Comparison of ENCODE assay signal across 8 cellular contexts in the genomic region with DNA sequence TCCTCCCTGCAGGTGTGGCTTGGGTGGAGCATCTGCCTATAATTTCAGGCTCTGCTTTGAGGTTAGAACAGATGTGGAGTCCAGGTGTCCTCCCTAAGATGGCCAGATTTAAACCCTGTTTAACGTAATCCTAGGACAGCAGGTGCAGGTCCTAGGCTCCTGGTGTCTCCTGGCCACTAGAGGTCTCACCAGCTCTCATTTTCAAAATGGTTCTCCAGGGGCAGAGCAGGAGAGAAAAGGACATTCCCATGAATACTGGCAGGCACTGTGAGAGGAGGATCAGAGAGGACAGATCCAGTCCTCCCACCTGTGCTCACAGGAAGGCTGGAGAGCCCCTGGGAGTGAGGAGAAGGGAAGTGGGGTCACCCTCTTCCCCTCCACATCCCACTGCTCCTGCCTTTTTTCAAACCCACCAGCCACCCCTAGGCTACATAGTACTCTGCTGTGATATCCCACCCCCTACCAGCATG.
DNase-seq lines count a peak whose midpoint lies in the region; ATAC-seq and TF ChIP-seq lines count a peak whose summit lies in the region.

No MANE protein-coding gene starts in this region.

- H3K27me3 ChIP-seq in PC-9 (ENCODE audit: insufficient read depth, low read depth) (no peaks in the 10 kb centered on the region), dorsolateral prefrontal cortex (no peaks in the 10 kb centered on the region), mesendoderm (ENCODE audit: insufficient read depth, low read length, poor library complexity) (no peaks in the 10 kb centered on the region)

- no peak overlapping the region for H3K56ac ChIP-seq in mesendoderm (ENCODE audit: low read length)

- H3K4me1 ChIP-seq in PC-9 (replicated peaks; ENCODE audit: insufficient read depth), result peaks cover 33% of the 10 kb centered on the region
- H3K4me1 ChIP-seq in mesendoderm (ENCODE audit: control insufficient read depth, low read depth, low read length), result no peaks in the 10 kb centered on the region

- H3K27ac ChIP-seq in PC-9, result no peak overlapping the region
- peak overlapping the region in 1 of 59 donors; percentile 38 for H3K27ac ChIP-seq in dorsolateral prefrontal cortex
- H3K27ac ChIP-seq in mesendoderm (ENCODE audit: low read depth, low read length), result no peak overlapping the region

- no peak overlapping the region for H2BK15ac ChIP-seq in mesendoderm (replicated peaks; ENCODE audit: low read depth)

- ATAC-seq in GM21576 (IDR thresholded peaks at IDR 0.05; ENCODE audit: unreplicated experiment), result no peak

- no peak overlapping the region for H2AK5ac ChIP-seq in mesendoderm (ENCODE audit: low read length)

- TF ChIP-seq CTCF in LNCAP (IDR thresholded peaks at IDR 0.05) (peak; percentile 90), PC-9 (conservative IDR thresholded peaks at IDR 0.05) (peak; percentile 83), dorsolateral prefrontal cortex (IDR thresholded peaks at IDR 0.05 in 54 of 56, conservative IDR thresholded peaks at IDR 0.05 in 2 of 56; ENCODE audit: low read depth in 1 of 56, partially characterized antibody in 56 of 56) (peak; percentile 40 to 82 (median 68))

- intact Hi-C loops in PC-9 (cut with micrococcal nuclease; ENCODE audit: unreplicated experiment) (loop anchor here (2.0 to 10.0 kb wide), 4 partner anchors 196 to 1414 kb away; no protein-coding TSS in a partner anchor), dorsolateral prefrontal cortex (cut with DNase I) (loop anchor here (2.0 to 10.0 kb wide), 4 partner anchors 314 to 634 kb away; no protein-coding TSS in a partner anchor)
- intact Hi-C loops in activated T-helper 1 cell treated with anti-CD3 and anti-CD28 coated beads, Interleukin-12 subunit alpha, Interleukin-12 subunit beta, Interleukin-2, Interleukin-4 antibody, amounts not matched to agents 30 ng/mL and 10 ng/mL and 1 ng/mL, durations not matched to agents 14 hours and 24 hours and 36 hours (cut with micrococcal nuclease), result loop anchor here (1.0 to 10.0 kb wide), 2 partner anchors 294 to 415 kb away; no protein-coding TSS in a partner anchor

- no peak overlapping the region for H3K23ac ChIP-seq in mesendoderm (ENCODE audit: low read length)

- CTCF ChIA-PET in PC-9 (lab: Charles Lee), result interaction anchor here (0.8 kb wide), 1 partner anchor 434 kb away, joined by 5 read pairs; no protein-coding TSS in a partner anchor

- peak; percentile 54 for DNase-seq in EL
- peak; percentile 38 to 61 for DNase-seq in PC-9
- peak in 3 of 10 donors; percentile 27 to 59 (median 44) for DNase-seq in dorsolateral prefrontal cortex
- peak; percentile 79 for DNase-seq in mesendoderm
- DNase-seq in activated T-helper 1 cell treated with anti-CD3 and anti-CD28 coated beads, Interleukin-12 subunit alpha, Interleukin-12 subunit beta, Interleukin-2, Interleukin-4 antibody, amounts not matched to agents 30 ng/mL and 10 ng/mL and 1 ng/mL, durations not matched to agents 14 hours and 24 hours and 36 hours (ENCODE audit: low spot score), result no peak
- no peak for DNase-seq in activated CD4-positive, CD25-positive, alpha-beta regulatory T cell treated with anti-CD3 and anti-CD28 coated beads, Interleukin-2, amount 50 U/mL, for 72 hours

- H4K20me1 ChIP-seq in PC-9 (ENCODE audit: insufficient read depth), result no peaks in the 10 kb centered on the region

- H3K36me3 ChIP-seq in PC-9 (ENCODE audit: low read depth) (no peaks in the 10 kb centered on the region), mesendoderm (ENCODE audit: control insufficient read depth, insufficient read depth, low read length) (no peaks in the 10 kb centered on the region)

- H3K79me2 ChIP-seq in PC-9 (ENCODE audit: low read depth), result no peaks in the 10 kb centered on the region
- no peaks in the 10 kb centered on the region for H3K79me2 ChIP-seq in mesendoderm (ENCODE audit: control insufficient read depth, insufficient read depth, low read length)

- no peaks in the 10 kb centered on the region for H3K27me3 Mint-ChIP-seq in activated T-helper 1 cell treated with anti-CD3 and anti-CD28 coated beads, Interleukin-12 subunit alpha, Interleukin-12 subunit beta, Interleukin-2, Interleukin-4 antibody, amounts not matched to agents 30 ng/mL and 10 ng/mL and 1 ng/mL, durations not matched to agents 14 hours and 24 hours and 36 hours (ENCODE audit: insufficient read depth)

- H3F3A ChIP-seq in PC-9 (ENCODE audit: insufficient read depth, low read depth), result peaks cover 9% of the 10 kb centered on the region

- no peaks in the 10 kb centered on the region for H3K9me3 ChIP-seq in PC-9 (ENCODE audit: insufficient read depth, low read depth)

- POLR2A ChIA-PET in PC-9 (lab: Charles Lee; ENCODE audit: unreplicated experiment), result no interaction called here

- H3K36me3 Mint-ChIP-seq in activated T-helper 1 cell treated with anti-CD3 and anti-CD28 coated beads, Interleukin-12 subunit alpha, Interleukin-12 subunit beta, Interleukin-2, Interleukin-4 antibody, amounts not matched to agents 30 ng/mL and 10 ng/mL and 1 ng/mL, durations not matched to agents 14 hours and 24 hours and 36 hours (ENCODE audit: low read depth), result no peaks in the 10 kb centered on the region

- no peak overlapping the region for H3K4ac ChIP-seq in mesendoderm (ENCODE audit: low read depth, low read length)

- WGBS in mesendoderm (ENCODE audit: extremely low coverage, insufficient coverage, low lambda C conversion rate), result no CpG with 5 or more reads among the region's 1 CpG

- H2BK5ac ChIP-seq in mesendoderm (ENCODE audit: low read length), result no peak overlapping the region

- no peak overlapping the region for H3K18ac ChIP-seq in mesendoderm (ENCODE audit: low read length)

- H4K5ac ChIP-seq in mesendoderm (ENCODE audit: low read length), result no peak overlapping the region

- no peak overlapping the region for H2BK120ac ChIP-seq in mesendoderm (ENCODE audit: low read depth, low read length)

- H3K9me3 Mint-ChIP-seq in activated T-helper 1 cell treated with anti-CD3 and anti-CD28 coated beads, Interleukin-12 subunit alpha, Interleukin-12 subunit beta, Interleukin-2, Interleukin-4 antibody, amounts not matched to agents 30 ng/mL and 10 ng/mL and 1 ng/mL, durations not matched to agents 14 hours and 24 hours and 36 hours, result no peaks in the 10 kb centered on the region

- no peak overlapping the region for H3K9ac ChIP-seq in mesendoderm (ENCODE audit: low read length)

- H3K79me1 ChIP-seq in mesendoderm (ENCODE audit: low read length), result no peaks in the 10 kb centered on the region

- no peaks in the 10 kb centered on the region for H3K4me1 Mint-ChIP-seq in activated T-helper 1 cell treated with anti-CD3 and anti-CD28 coated beads, Interleukin-12 subunit alpha, Interleukin-12 subunit beta, Interleukin-2, Interleukin-4 antibody, amounts not matched to agents 30 ng/mL and 10 ng/mL and 1 ng/mL, durations not matched to agents 14 hours and 24 hours and 36 hours (ENCODE audit: low read depth)

- no peak overlapping the region for H4K8ac ChIP-seq in mesendoderm (ENCODE audit: low read depth, low read length)

- no peak overlapping the region for H2AFZ ChIP-seq in PC-9

- no peak overlapping the region for H3K27ac Mint-ChIP-seq in activated T-helper 1 cell treated with anti-CD3 and anti-CD28 coated beads, Interleukin-12 subunit alpha, Interleukin-12 subunit beta, Interleukin-2, Interleukin-4 antibody, amounts not matched to agents 30 ng/mL and 10 ng/mL and 1 ng/mL, durations not matched to agents 14 hours and 24 hours and 36 hours

- BruUV-seq in PC-9 (replicated peaks; lab: Mats Ljungman, UMichigan), result no TSS peak

- H3K4me3 Mint-ChIP-seq in activated T-helper 1 cell treated with anti-CD3 and anti-CD28 coated beads, Interleukin-12 subunit alpha, Interleukin-12 subunit beta, Interleukin-2, Interleukin-4 antibody, amounts not matched to agents 30 ng/mL and 10 ng/mL and 1 ng/mL, durations not matched to agents 14 hours and 24 hours and 36 hours, result no peak overlapping the region

- H3K4me2 ChIP-seq in PC-9, result no peak overlapping the region
- no peak overlapping the region for H3K4me2 ChIP-seq in mesendoderm (ENCODE audit: low read length)

- H3K9me2 ChIP-seq in PC-9 (ENCODE audit: insufficient read depth), result no peaks in the 10 kb centered on the region

- H3K4me3 ChIP-seq in PC-9 (no peak overlapping the region), dorsolateral prefrontal cortex (no peak overlapping the region), mesendoderm (ENCODE audit: low read length) (no peak overlapping the region)

Comparison
In these comparisons a context has a peak if more than half of its experiments do, and no peak if none do; other contexts are left out.
1. DNase-seq: peak in EL (single experiment), PC-9 (2 of 2) and mesendoderm (single experiment); none in activated T-helper 1 cell treated with anti-CD3 and anti-CD28 coated beads, Interleukin-12 subunit alpha, Interleukin-12 subunit beta, Interleukin-2, Interleukin-4 antibody, amounts not matched to agents 30 ng/mL and 10 ng/mL and 1 ng/mL, durations not matched to agents 14 hours and 24 hours and 36 hours (single experiment) and activated CD4-positive, CD25-positive, alpha-beta regulatory T cell treated with anti-CD3 and anti-CD28 coated beads, Interleukin-2, amount 50 U/mL, for 72 hours (single experiment).
2. Peak in every context shown above with its lines, with median percentiles within 50 percentile points of each other: CTCF ChIP-seq.